8 cellular contexts compared by ENCODE assay signal in the genomic region with DNA sequence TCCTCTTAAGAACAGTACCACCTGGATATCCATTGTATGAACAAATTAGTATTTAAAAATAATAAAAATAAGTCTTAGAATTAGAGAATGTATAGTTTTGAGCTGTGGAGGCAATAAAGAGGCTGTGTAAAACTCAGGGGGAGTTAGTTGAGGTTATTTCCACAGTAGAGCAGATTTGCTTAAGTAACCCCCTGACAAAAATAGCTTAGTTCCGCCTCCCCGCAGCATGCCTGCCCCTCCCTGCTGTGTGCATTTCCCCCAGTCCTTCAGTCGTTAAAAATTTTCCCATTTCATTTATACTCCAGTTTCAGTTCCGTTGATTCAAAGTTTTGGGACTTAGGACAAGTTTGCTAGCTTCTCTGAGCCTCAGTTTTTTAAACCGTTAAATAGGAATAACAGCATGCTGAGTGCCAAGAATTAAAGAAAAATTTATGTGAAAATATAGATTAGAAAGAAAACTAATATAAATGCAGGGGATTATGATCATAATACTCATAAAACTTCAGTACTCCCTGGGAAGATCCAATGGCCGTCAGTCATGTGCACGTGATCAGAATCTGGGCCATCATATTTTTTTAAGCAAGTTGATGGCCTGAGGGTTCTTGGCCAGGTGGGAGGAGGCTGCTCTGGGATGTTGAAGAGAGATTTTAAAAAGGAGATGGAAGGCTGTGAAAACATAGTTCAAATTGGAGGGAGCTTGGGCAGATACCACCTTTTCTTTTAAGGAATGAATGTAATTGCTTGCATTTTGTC. TPM values are rescaled to one million over a fixed set of nuclear protein-coding genes. Genes with fewer than 3 reads are reported as not detected.
A peak's percentile ranks its signal among the peaks of the same experiment; 100 is the strongest.
DNase-seq lines count a peak whose midpoint lies in the region; ATAC-seq and TF ChIP-seq lines count a peak whose summit lies in the region.

No MANE protein-coding gene starts in this region.

- 41 to 51% (median 46%) methylated on average over 7 of the region's 7 CpGs for WGBS in adrenal gland, 4 donors
- WGBS in right lobe of liver (ENCODE audit: insufficient coverage, low coverage, low lambda C conversion rate, missing lambda C conversion rate), result 28% methylated on average over 7 of the region's 7 CpGs

- CTCF ChIA-PET in A673 (lab: Charles Lee), result interaction anchor here (0.5 to 1.5 kb wide), 3 partner anchors 262 to 274 kb away, joined by 3 to 7 read pairs (median 5); no protein-coding TSS in a partner anchor

- ATAC-seq in GM19035 (IDR thresholded peaks at IDR 0.05; ENCODE audit: unreplicated experiment) (peak; percentile 22), right lobe of liver (no peak), GM19455 (IDR thresholded peaks at IDR 0.05; ENCODE audit: unreplicated experiment) (no peak)

- POLR2A ChIA-PET in A673 (lab: Charles Lee; ENCODE audit: low non-redundant PET), result interaction anchor here (0.9 kb wide), 1 partner anchor 162 kb away, joined by 3 read pairs; no protein-coding TSS in a partner anchor

- H3K9me3 ChIP-seq in A673 (ENCODE audit: low read depth, low read length, poor library complexity, severe bottlenecking) (no peaks in the 10 kb centered on the region), adrenal gland (replicated peaks in 1 of 3) (no peaks in the 10 kb centered on the region), right lobe of liver (no peaks in the 10 kb centered on the region)

- peak overlapping the region; percentile 61 to 88 (median 75) for H3K4me3 Mint-ChIP-seq in IgD-negative memory B cell

- peak overlapping the region; percentile 23 for H3K4me3 ChIP-seq in A673 (ENCODE audit: low read depth, low read length, poor library complexity, severe bottlenecking)
- peak overlapping the region in 1 of 4 donors; percentile 8 for H3K4me3 ChIP-seq in adrenal gland
- H3K4me3 ChIP-seq in right lobe of liver, result no peak overlapping the region

- H3K27ac Mint-ChIP-seq in IgD-negative memory B cell, result peak overlapping the region; percentile 77 to 97 (median 97)

- TF ChIP-seq CTCF in A673 (conservative IDR thresholded peaks at IDR 0.05; ENCODE audit: low read depth, low read length) (no peak), adrenal gland (IDR thresholded peaks at IDR 0.05) (no peak), right lobe of liver (IDR thresholded peaks at IDR 0.05) (no peak)

- DNase-seq in A673 (ENCODE audit: low spot score) (peak; percentile 94), adrenal gland (no peak), right lobe of liver (no peak), DMS 273 treated with DMSO at 0.1 percent for 48 hours (lab: John Stamatoyannopoulos, UW) (no peak), NCI-H2107 treated with DMSO at 0.1 percent for 48 hours (lab: John Stamatoyannopoulos, UW; ENCODE audit: unreplicated experiment) (no peak)

- H3K27me3 Mint-ChIP-seq in IgD-negative memory B cell, result no peaks in the 10 kb centered on the region

- H3K36me3 ChIP-seq in A673 (ENCODE audit: insufficient read depth, low read length, poor library complexity, severe bottlenecking) (no peaks in the 10 kb centered on the region), adrenal gland (replicated peaks in 1 of 2) (no peaks in the 10 kb centered on the region), right lobe of liver (no peaks in the 10 kb centered on the region)

- H3K27ac ChIP-seq in A673 (ENCODE audit: low read depth, low read length, poor library complexity, severe bottlenecking) (peak overlapping the region; percentile 67), adrenal gland (peak overlapping the region in 3 of 5 donors; percentile 33 to 82 (median 58)), right lobe of liver (peak overlapping the region; percentile 99 to 100 (median 99))

- no peaks in the 10 kb centered on the region for H3K27me3 ChIP-seq in A673 (replicated peaks; ENCODE audit: insufficient read depth, low read depth, low read length, poor library complexity)
- H3K27me3 ChIP-seq in adrenal gland, result no peaks in the 10 kb centered on the region
- no peaks in the 10 kb centered on the region for H3K27me3 ChIP-seq in right lobe of liver

- peaks cover 4% of the 10 kb centered on the region for H3K36me3 Mint-ChIP-seq in IgD-negative memory B cell

- intact Hi-C loops in A673 (cut with micrococcal nuclease; ENCODE audit: unreplicated experiment) (loop anchor here (2.0 to 5.0 kb wide), 3 partner anchors 44 to 275 kb away; no protein-coding TSS in a partner anchor), adrenal gland (cut with DNase I) (loop anchor here in 1 of 2 donors (10.0 kb wide), 1 partner anchor 168 kb away; no protein-coding TSS in a partner anchor), right lobe of liver (cut with DNase I) (no loop called here)

- H3K4me1 Mint-ChIP-seq in IgD-negative memory B cell, result peaks cover 56 to 66% (median 61%) of the 10 kb centered on the region in 3 donors

- peaks cover 80% of the 10 kb centered on the region for H3K4me1 ChIP-seq in A673 (ENCODE audit: insufficient read depth, low read length, poor library complexity, severe bottlenecking)
- peaks cover 31 to 66% of the 10 kb centered on the region in 2 donors for H3K4me1 ChIP-seq in adrenal gland (replicated peaks in 1 of 2)
- H3K4me1 ChIP-seq in right lobe of liver, result peaks cover 0 to 51% (median 13%) of the 10 kb centered on the region in 4 donors

- no peaks in the 10 kb centered on the region for H3K9me3 Mint-ChIP-seq in IgD-negative memory B cell

- TSS peak; percentile 21 for BruUV-seq in A673 (replicated peaks; lab: Mats Ljungman, UMichigan)

- TF ChIP-seq POLR2A in adrenal gland (IDR thresholded peaks at IDR 0.05) (no peak), right lobe of liver (IDR thresholded peaks at IDR 0.05) (no peak)

RNA-seq across cellular contexts. Expression of a gene that starts 14.5 kb away (rescaled TPM):
- total RNA-seq in A673 (2021) (395 and 440 TPM in 2 replicates), adrenal gland (100 to 1,000 TPM; 128 to 948 (median 375) TPM), right lobe of liver (100 to 1,000 TPM in 5 of 6 experiments, 10 to 100 TPM in 1; 77.0 to 463 (median 290) TPM)
- polyA plus RNA-seq in IgD-negative memory B cell (51.1 TPM), adrenal gland (100 to 1,000 TPM in 2 of 3 donors, 10 to 100 TPM in 1; 94.6 to 119 (median 108) TPM)
